ENCODE assay signal across 8 cellular contexts in genomic region chr12:101280006-101280505, GRCh38. TPM values are rescaled to one million over a fixed set of nuclear protein-coding genes. Genes with fewer than 3 reads are reported as not detected.
DNase-seq lines count a peak whose midpoint lies in the region; ATAC-seq and TF ChIP-seq lines count a peak whose summit lies in the region.

TSS of gene UTP20 (plus strand) at chr12:101280105. CDS start at chr12:101280283, 178 bp downstream.

- DNase-seq in CD4-positive, CD25-positive, alpha-beta regulatory T cell = peak; percentile 89 to 93 (median 92)
- peak; percentile 81 for DNase-seq in NCI-H82 treated with DMSO at 0.1 percent for 48 hours (lab: John Stamatoyannopoulos, UW; ENCODE audit: unreplicated experiment)
- DNase-seq in activated CD4-positive, alpha-beta T cell treated with anti-CD3 and anti-CD28 coated beads, Interleukin-2, amount 50 U/mL, for 48 hours = peak; percentile 92 to 94
- DNase-seq in lower leg skin (ENCODE audit: low spot score in 2 of 2) = peak; percentile 92 to 99
- peak; percentile 92 for DNase-seq in stimulated activated CD4-positive, alpha-beta T cell treated with anti-CD3 and anti-CD28 coated beads, Interleukin-4, amount 100 ng/mL, for 4 hours

- H3K4me3 Mint-ChIP-seq in CD4-positive, CD25-positive, alpha-beta regulatory T cell = peak within 1 kb of the TSS; percentile 94 to 97 (median 96)

- no peaks in the 10 kb centered on the region for H3K9me3 Mint-ChIP-seq in CD4-positive, CD25-positive, alpha-beta regulatory T cell

- H3K27ac Mint-ChIP-seq in CD4-positive, CD25-positive, alpha-beta regulatory T cell = peak within 1 kb of the TSS; percentile 56 to 91 (median 75)

- WGBS in lower leg skin, 2 donors = 0 to 1% methylated on average over 26 to 33 of the region's 34 CpGs

- ATAC-seq in CD4-positive, CD25-positive, alpha-beta regulatory T cell (ENCODE audit: low read depth in 2 of 2) = peak; percentile 99 to 100
- ATAC-seq in GM19438 (IDR thresholded peaks at IDR 0.05; ENCODE audit: low read depth, unreplicated experiment) = peak; percentile 99
- ATAC-seq in HG03571 (IDR thresholded peaks at IDR 0.05; ENCODE audit: unreplicated experiment) = peak; percentile 99

- H3K27ac ChIP-seq in CD4-positive, CD25-positive, alpha-beta regulatory T cell (ENCODE audit: insufficient read depth, low read length, poor library complexity, severe bottlenecking) = peak within 1 kb of the TSS; percentile 49
- no peak within 1 kb of the TSS for H3K27ac ChIP-seq in duodenal mucosa (ENCODE audit: low read depth, low read length)

- H3K27me3 ChIP-seq in CD4-positive, CD25-positive, alpha-beta regulatory T cell (ENCODE audit: control insufficient read depth, insufficient read depth, low read length) = peaks cover 21% of the 10 kb centered on the region
- no peaks in the 10 kb centered on the region for H3K27me3 ChIP-seq in duodenal mucosa (ENCODE audit: control insufficient read depth in 1 of 2, insufficient read depth in 2 of 2, low read length in 2 of 2)

- peaks cover 11 to 22% (median 11%) of the 10 kb centered on the region in 4 donors for H3K4me1 Mint-ChIP-seq in CD4-positive, CD25-positive, alpha-beta regulatory T cell

- peaks cover 23% of the 10 kb centered on the region for H3K27me3 Mint-ChIP-seq in CD4-positive, CD25-positive, alpha-beta regulatory T cell

- H3K9ac ChIP-seq in duodenal mucosa (ENCODE audit: low read depth in 1 of 2, low read length in 2 of 2) = peak within 1 kb of the TSS; percentile 67 to 68

- intact Hi-C loops in lower leg skin (cut with DNase I; ENCODE audit: low total_unique reads) = no loop called here

- no peaks in the 10 kb centered on the region for H3K9me3 ChIP-seq in CD4-positive, CD25-positive, alpha-beta regulatory T cell (ENCODE audit: control insufficient read depth in 2 of 2, low read length in 2 of 2)
- no peaks in the 10 kb centered on the region for H3K9me3 ChIP-seq in duodenal mucosa (ENCODE audit: control insufficient read depth in 1 of 2, low read length in 2 of 2)

- peak within 1 kb of the TSS; percentile 92 for H3K4me3 ChIP-seq in CD4-positive, CD25-positive, alpha-beta regulatory T cell (ENCODE audit: low read depth, low read length)
- H3K4me3 ChIP-seq in duodenal mucosa (ENCODE audit: low read depth in 1 of 2, low read length in 2 of 2) (peak within 1 kb of the TSS; percentile 99), lower leg skin (ENCODE audit: low read depth, poor library complexity, severe bottlenecking) (peak within 1 kb of the TSS; percentile 87)

- TF ChIP-seq CTCF in lower leg skin (IDR thresholded peaks at IDR 0.05) = no peak

- H3K36me3 ChIP-seq in CD4-positive, CD25-positive, alpha-beta regulatory T cell (ENCODE audit: control insufficient read depth, insufficient read depth, low read length) = peaks cover 16% of the 10 kb centered on the region
- peaks cover 0 to 4% of the 10 kb centered on the region in 2 donors for H3K36me3 ChIP-seq in duodenal mucosa (ENCODE audit: control insufficient read depth in 1 of 2, insufficient read depth in 2 of 2, low read length in 2 of 2)

- peaks cover 16% of the 10 kb centered on the region for H3K36me3 Mint-ChIP-seq in CD4-positive, CD25-positive, alpha-beta regulatory T cell

- peaks cover 16% of the 10 kb centered on the region for H3K4me1 ChIP-seq in CD4-positive, CD25-positive, alpha-beta regulatory T cell (ENCODE audit: control insufficient read depth, insufficient read depth, low read length, poor library complexity, severe bottlenecking)
- H3K4me1 ChIP-seq in duodenal mucosa (ENCODE audit: control insufficient read depth in 1 of 2, insufficient read depth in 2 of 2, low read length in 2 of 2) = peaks cover 4 to 8% of the 10 kb centered on the region in 2 donors

- no peak for TF ChIP-seq POLR2A in lower leg skin (IDR thresholded peaks at IDR 0.05)

RNA-seq across cellular contexts. Expression of gene UTP20, which starts in this region (rescaled TPM):
- 11.6 TPM for total RNA-seq in CD4-positive, CD25-positive, alpha-beta regulatory T cell
- polyA plus RNA-seq in CD4-positive, CD25-positive, alpha-beta regulatory T cell = 1 to 10 TPM; 3.3 to 6.4 (median 4.5) TPM
- 10 to 100 TPM in 1 of 4 donors, 1 to 10 TPM in 3; 9.2 to 11.1 (median 9.5) TPM for total RNA-seq in lower leg skin
